In the genomic region with DNA sequence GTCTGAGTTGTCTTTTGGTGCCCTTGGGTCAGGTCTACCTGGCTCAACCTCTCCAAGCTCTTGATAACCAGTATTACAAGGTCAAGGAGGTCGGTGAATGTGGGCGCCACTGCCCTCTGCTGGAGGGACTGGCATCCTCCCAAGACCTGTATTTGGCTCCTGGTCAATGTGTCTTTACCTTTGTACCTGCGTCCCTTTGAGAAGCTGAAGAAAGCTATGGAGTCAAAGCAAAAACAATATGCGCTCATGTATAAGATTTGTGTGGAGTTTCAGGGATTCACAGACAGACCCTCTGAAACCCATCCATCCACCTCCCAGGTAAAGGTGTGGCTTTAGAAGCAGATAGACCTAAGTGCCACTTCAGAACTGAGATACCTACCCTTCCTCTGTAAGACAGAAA, we compare ENCODE assay signal across 9 cellular contexts.
DNase-seq lines count a peak whose midpoint lies in the region; ATAC-seq and TF ChIP-seq lines count a peak whose summit lies in the region.
"Had no signal": no experiment of that assay in that cellular context is flagged by ENCODE, and none has a peak within 500 bp of the region (broad histone marks: within the 10 kb centered on the region; RNA-seq: fewer than 3 reads in every experiment).

No MANE protein-coding gene starts in this region.

- DNase-seq in GF-D8 (lab: John Stamatoyannopoulos, UW) (peak; percentile 8), M059J (ENCODE audit: low read depth) (peak; percentile 44), chondrocyte (ENCODE audit: low spot score) (no peak), mucosa of gallbladder (ENCODE audit: low spot score) (peak; percentile 64), mesothelial cell of epicardium (ENCODE audit: low spot score in 2 of 2, unreplicated experiment in 2 of 2) (no peak), GM03348 (ENCODE audit: low spot score) (no peak)
- peak; percentile 66 for DNase-seq in activated CD4-positive, alpha-beta T cell treated with anti-CD3 and anti-CD28 coated beads for 1 hour
- DNase-seq in stimulated activated naive B cell treated with anti-CD40 and anti-IgM and Interleukin-4, amounts not matched to agents 10 μg/mL and 1 μg/mL and 100 μg/mL, for 72 hours, result peak; percentile 60

- no peak overlapping the region for H3K4me3 Mint-ChIP-seq in chondrocyte (ENCODE audit: unreplicated experiment)
- no peak overlapping the region for H3K4me3 Mint-ChIP-seq in stimulated activated naive B cell treated with anti-CD40 and anti-IgM and Interleukin-4, amounts not matched to agents 10 μg/mL and 1 μg/mL and 100 μg/mL, for 72 hours
- H3K4me3 Mint-ChIP-seq in mesothelial cell of epicardium, result no peak overlapping the region
- H3K4me3 Mint-ChIP-seq: activated naive CD4-positive, alpha-beta T cell treated with anti-CD3 and anti-CD28 coated beads, Interleukin-2, amount 50 U/mL, for 24 hours had no signal

- no peaks in the 10 kb centered on the region for H3K27me3 Mint-ChIP-seq in chondrocyte (ENCODE audit: low read depth)
- H3K27me3 Mint-ChIP-seq in stimulated activated naive B cell treated with anti-CD40 and anti-IgM and Interleukin-4, amounts not matched to agents 10 μg/mL and 1 μg/mL and 100 μg/mL, for 72 hours, result no peaks in the 10 kb centered on the region
- H3K27me3 Mint-ChIP-seq in mesothelial cell of epicardium (ENCODE audit: low read depth), result peaks cover 2% of the 10 kb centered on the region
- H3K27me3 Mint-ChIP-seq: activated naive CD4-positive, alpha-beta T cell treated with anti-CD3 and anti-CD28 coated beads, Interleukin-2, amount 50 U/mL, for 24 hours had no signal

- TF ChIP-seq CTCF in chondrocyte (IDR thresholded peaks at IDR 0.05) (peak; percentile 70), mesothelial cell of epicardium (IDR thresholded peaks at IDR 0.05; ENCODE audit: unreplicated experiment) (no peak)

- H3K36me3 Mint-ChIP-seq in chondrocyte (ENCODE audit: low read depth) (peaks cover 1% of the 10 kb centered on the region), mesothelial cell of epicardium (no peaks in the 10 kb centered on the region)
- no peaks in the 10 kb centered on the region for H3K36me3 Mint-ChIP-seq in stimulated activated naive B cell treated with anti-CD40 and anti-IgM and Interleukin-4, amounts not matched to agents 10 μg/mL and 1 μg/mL and 100 μg/mL, for 72 hours
- H3K36me3 Mint-ChIP-seq: activated naive CD4-positive, alpha-beta T cell treated with anti-CD3 and anti-CD28 coated beads, Interleukin-2, amount 50 U/mL, for 24 hours had no signal

- H3K27ac Mint-ChIP-seq in chondrocyte (ENCODE audit: unreplicated experiment), result no peak overlapping the region
- peak overlapping the region; percentile 15 for H3K27ac Mint-ChIP-seq in stimulated activated naive B cell treated with anti-CD40 and anti-IgM and Interleukin-4, amounts not matched to agents 10 μg/mL and 1 μg/mL and 100 μg/mL, for 72 hours
- H3K27ac Mint-ChIP-seq in mesothelial cell of epicardium, result no peak overlapping the region

- H3K9me3 Mint-ChIP-seq in chondrocyte (ENCODE audit: low read depth) (no peaks in the 10 kb centered on the region), mesothelial cell of epicardium (peaks cover 3% of the 10 kb centered on the region)
- no peaks in the 10 kb centered on the region for H3K9me3 Mint-ChIP-seq in stimulated activated naive B cell treated with anti-CD40 and anti-IgM and Interleukin-4, amounts not matched to agents 10 μg/mL and 1 μg/mL and 100 μg/mL, for 72 hours
- H3K9me3 Mint-ChIP-seq: activated naive CD4-positive, alpha-beta T cell treated with anti-CD3 and anti-CD28 coated beads, Interleukin-2, amount 50 U/mL, for 24 hours had no signal

- peak; percentile 98 for ATAC-seq in stimulated activated naive B cell treated with anti-CD40 and anti-IgM and Interleukin-4, amounts not matched to agents 10 μg/mL and 1 μg/mL and 100 μg/mL, for 72 hours (replicated peaks)

- H3K4me1 Mint-ChIP-seq in chondrocyte (ENCODE audit: low read depth), result no peaks in the 10 kb centered on the region
- peaks cover 9 to 12% of the 10 kb centered on the region in 2 donors for H3K4me1 Mint-ChIP-seq in stimulated activated naive B cell treated with anti-CD40 and anti-IgM and Interleukin-4, amounts not matched to agents 10 μg/mL and 1 μg/mL and 100 μg/mL, for 72 hours
- H3K4me1 Mint-ChIP-seq in mesothelial cell of epicardium, result peaks cover 2% of the 10 kb centered on the region

Comparison
In these comparisons a context has a peak if more than half of its experiments do, and no peak if none do; other contexts are left out.
1. DNase-seq: peak in GF-D8 (single experiment), M059J (single experiment), activated CD4-positive, alpha-beta T cell treated with anti-CD3 and anti-CD28 coated beads for 1 hour (single experiment), mucosa of gallbladder (single experiment) and stimulated activated naive B cell treated with anti-CD40 and anti-IgM and Interleukin-4, amounts not matched to agents 10 μg/mL and 1 μg/mL and 100 μg/mL, for 72 hours (single experiment); none in chondrocyte (single experiment), mesothelial cell of epicardium (0 of 2) and GM03348 (single experiment).